Comparison of ENCODE assay signal across 1 cellular context in the genomic region with DNA sequence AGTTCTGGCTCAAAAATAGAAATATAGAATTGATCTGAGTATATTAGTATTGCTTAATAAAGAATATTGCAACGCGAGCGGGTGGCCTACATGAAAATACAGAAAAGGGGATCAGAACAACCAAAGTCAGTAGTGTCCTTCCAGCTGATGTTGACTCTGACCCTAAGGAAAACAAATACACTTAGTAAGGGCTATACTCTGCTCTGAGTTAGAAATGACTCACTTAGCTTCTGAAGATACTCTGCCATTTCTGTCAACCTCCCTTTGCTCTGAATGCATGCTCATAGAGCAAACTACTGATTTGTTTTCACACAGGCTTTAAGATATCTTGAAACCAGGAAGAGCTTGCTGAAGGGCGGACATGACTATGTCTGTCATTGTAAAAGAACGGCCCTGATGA.
TF ChIP-seq lines count a peak whose summit lies in the region.

No MANE protein-coding gene starts in this region.

TF ChIP-seq in GM23338, 12 proteins besides CTCF, POLR2A, EP300 and RAD21 (continued from another document):
- no peak for TF ChIP-seq JUNB (IDR thresholded peaks at IDR 0.05; ENCODE audit: unreplicated experiment)
- no peak for TF ChIP-seq POLR2AphosphoS5 (IDR thresholded peaks at IDR 0.05; ENCODE audit: low read depth)
